17 cellular contexts compared by ENCODE assay signal in the genomic region with DNA sequence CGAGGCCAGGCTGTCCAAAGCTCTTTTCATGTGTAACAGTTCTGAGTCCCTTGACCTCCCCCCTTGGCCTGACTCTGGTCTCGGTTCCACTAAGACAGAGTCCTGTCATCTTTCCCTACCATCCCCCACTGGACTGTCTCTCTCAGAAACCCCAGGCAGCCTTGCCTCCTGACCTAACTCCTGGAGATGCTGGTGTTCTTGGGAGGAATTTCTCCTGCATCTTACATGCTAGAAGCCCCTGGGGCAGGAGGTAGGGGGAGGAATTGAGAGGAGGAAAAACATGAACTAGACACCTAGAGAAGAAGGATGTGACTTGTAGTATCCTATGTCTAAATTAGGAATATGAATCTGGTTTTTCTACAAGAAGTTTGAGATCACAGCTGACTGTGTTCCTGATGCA. TPM values are rescaled to one million over a fixed set of nuclear protein-coding genes. Genes with fewer than 3 reads are reported as not detected.
DNase-seq lines count a peak whose midpoint lies in the region; ATAC-seq, FAIRE-seq and TF ChIP-seq lines count a peak whose summit lies in the region.
"Had no signal": no experiment of that assay in that cellular context is flagged by ENCODE, and none has a peak within 500 bp of the region (broad histone marks: within the 10 kb centered on the region; RNA-seq: fewer than 3 reads in every experiment).

No MANE protein-coding gene starts in this region.

- H4K20me1 ChIP-seq in BLaER1 treated with 17β-estradiol and CSF1 and Interleukin-3, amounts not matched to agents 10 nM and 100 nM = peaks cover 4 to 33% (median 18%) of the 10 kb centered on the region in 11 experiments; a peak in 19 of 22 replicates

- peaks cover 0 to 3% of the 10 kb centered on the region in 2 donors for H3K27me3 Mint-ChIP-seq in CD8-positive, alpha-beta memory T cell
- H3K27me3 Mint-ChIP-seq in activated naive CD8-positive, alpha-beta T cell treated with anti-CD3 and anti-CD28 coated beads, Interleukin-2, amount 10 ng/mL, durations not matched to agents 7 days and 5 days = no peaks in the 10 kb centered on the region
- no peaks in the 10 kb centered on the region for H3K27me3 Mint-ChIP-seq in natural killer cell (ENCODE audit: low read depth in 2 of 2)

- peaks cover 19 to 55% (median 34%) of the 10 kb centered on the region in 11 experiments for H3K36me3 ChIP-seq in BLaER1 treated with 17β-estradiol and CSF1 and Interleukin-3, amounts not matched to agents 10 nM and 100 nM
- H3K36me3 ChIP-seq in CD8-positive, alpha-beta memory T cell (ENCODE audit: insufficient read depth, low read length) = peaks cover 8% of the 10 kb centered on the region
- H3K36me3 ChIP-seq in H7 (replicated peaks; ENCODE audit: control insufficient read depth, insufficient read depth, low read length) = peaks cover 8% of the 10 kb centered on the region

- peak overlapping the region in 5 of 11 experiments; percentile 41 to 69 (median 56); a peak in 3 of 22 replicates for H3K27ac ChIP-seq in BLaER1 treated with 17β-estradiol and CSF1 and Interleukin-3, amounts not matched to agents 10 nM and 100 nM
- H3K27ac ChIP-seq in CD8-positive, alpha-beta memory T cell (ENCODE audit: low read depth, low read length) = no peak overlapping the region

- TF ChIP-seq CTCF in natural killer cell (IDR thresholded peaks at IDR 0.05) = no peak

- POLR2A ChIA-PET in CD8-positive, alpha-beta memory T cell (lab: Charles Lee) = interaction anchor here (0.6 kb wide), 1 partner anchor 15 kb away, joined by 4 read pairs; no protein-coding TSS in a partner anchor
- POLR2A ChIA-PET in activated naive CD8-positive, alpha-beta T cell treated with anti-CD3 and anti-CD28 coated beads, Interleukin-2, amount 10 ng/mL, durations not matched to agents 7 days and 5 days (lab: Charles Lee) = interaction anchor here (1.0 to 1.7 kb wide), 4 partner anchors 10 to 93 kb away, joined by 3 to 4 read pairs (median 3); no protein-coding TSS in a partner anchor

- H3K4me3 ChIP-seq in BLaER1 treated with 17β-estradiol and CSF1 and Interleukin-3, amounts not matched to agents 10 nM and 100 nM = no peak overlapping the region
- no peak overlapping the region for H3K4me3 ChIP-seq in CD8-positive, alpha-beta memory T cell (ENCODE audit: low read length)
- H3K4me3 ChIP-seq in H7 (ENCODE audit: insufficient read depth, low read depth, low read length) = no peak overlapping the region

- no peak for DNase-seq in CD8-positive, alpha-beta memory T cell
- no peak for DNase-seq in activated naive CD8-positive, alpha-beta T cell treated with anti-CD3 and anti-CD28 coated beads, Interleukin-2, amount 10 ng/mL, durations not matched to agents 7 days and 5 days
- DNase-seq in natural killer cell = no peak
- DNase-seq in H7 = no peak
- no peak for DNase-seq in 8988T
- no peak for DNase-seq in GM12891 (ENCODE audit: insufficient read length, low spot score)
- DNase-seq in HK-2 (ENCODE audit: unreplicated experiment) = no peak
- DNase-seq: activated gamma-delta T cell; BE2C; DMS79; kidney glomerular epithelial cell; NCI-H1105 treated with DMSO at 0.1 percent for 48 hours; NCI-H2171 treated with DMSO at 0.1 percent for 48 hours; psoas muscle; stimulated activated CD4-positive, alpha-beta T cell treated with anti-CD3 and anti-CD28 coated beads, Interleukin-12 subunit alpha, Interleukin-12 subunit beta, amount 100 ng/mL, for 4 hours had no signal

- H3K9me3 ChIP-seq in BLaER1 treated with 17β-estradiol and CSF1 and Interleukin-3, amounts not matched to agents 10 nM and 100 nM (replicated peaks in 1 of 11) = peaks cover 0 to 8% (median 0%) of the 10 kb centered on the region in 11 experiments; a peak in 2 of 22 replicates
- H3K9me3 ChIP-seq in CD8-positive, alpha-beta memory T cell (ENCODE audit: low read length) = no peaks in the 10 kb centered on the region
- H3K9me3 ChIP-seq: BE2C, psoas muscle had no signal

- H3K27ac Mint-ChIP-seq in CD8-positive, alpha-beta memory T cell = peak overlapping the region in 7 of 8 donors; percentile 78 to 99 (median 95)
- peak overlapping the region; percentile 96 for H3K27ac Mint-ChIP-seq in activated naive CD8-positive, alpha-beta T cell treated with anti-CD3 and anti-CD28 coated beads, Interleukin-2, amount 10 ng/mL, durations not matched to agents 7 days and 5 days
- peak overlapping the region; percentile 92 to 97 for H3K27ac Mint-ChIP-seq in natural killer cell

- intact Hi-C loops in natural killer cell (cut with micrococcal nuclease) = no loop called here

- peaks cover 17 to 67% (median 24%) of the 10 kb centered on the region in 10 experiments for H3K4me1 ChIP-seq in BLaER1 treated with 17β-estradiol and CSF1 and Interleukin-3, amounts not matched to agents 10 nM and 100 nM
- peaks cover 25% of the 10 kb centered on the region for H3K4me1 ChIP-seq in CD8-positive, alpha-beta memory T cell (ENCODE audit: insufficient read depth, low read length)
- H3K4me1 ChIP-seq: BE2C had no signal

- H3K9ac ChIP-seq in BLaER1 treated with 17β-estradiol and CSF1 and Interleukin-3, amounts not matched to agents 10 nM and 100 nM = no peak overlapping the region

- H3K27me3 ChIP-seq in BLaER1 treated with 17β-estradiol and CSF1 and Interleukin-3, amounts not matched to agents 10 nM and 100 nM = no peaks in the 10 kb centered on the region
- H3K27me3 ChIP-seq in CD8-positive, alpha-beta memory T cell (ENCODE audit: insufficient read depth, low read length, poor library complexity, severe bottlenecking) = no peaks in the 10 kb centered on the region
- no peaks in the 10 kb centered on the region for H3K27me3 ChIP-seq in H7 (ENCODE audit: control insufficient read depth, insufficient read depth, low read length)
- H3K27me3 ChIP-seq: BE2C had no signal

- H3K4me3 Mint-ChIP-seq in CD8-positive, alpha-beta memory T cell = peak overlapping the region in 5 of 7 donors; percentile 86 to 91 (median 88)
- H3K4me3 Mint-ChIP-seq in activated naive CD8-positive, alpha-beta T cell treated with anti-CD3 and anti-CD28 coated beads, Interleukin-2, amount 10 ng/mL, durations not matched to agents 7 days and 5 days = no peak overlapping the region
- no peak overlapping the region for H3K4me3 Mint-ChIP-seq in natural killer cell

- ATAC-seq in activated naive CD8-positive, alpha-beta T cell treated with anti-CD3 and anti-CD28 coated beads, Interleukin-2, amount 10 ng/mL, durations not matched to agents 7 days and 5 days (ENCODE audit: low read depth) = no peak
- no peak for ATAC-seq in natural killer cell
- ATAC-seq: psoas muscle had no signal

- peaks cover 25 to 42% (median 29%) of the 10 kb centered on the region in 3 donors for H3K4me1 Mint-ChIP-seq in CD8-positive, alpha-beta memory T cell
- H3K4me1 Mint-ChIP-seq in activated naive CD8-positive, alpha-beta T cell treated with anti-CD3 and anti-CD28 coated beads, Interleukin-2, amount 10 ng/mL, durations not matched to agents 7 days and 5 days = peaks cover 24% of the 10 kb centered on the region
- peaks cover 19 to 25% of the 10 kb centered on the region in 2 donors for H3K4me1 Mint-ChIP-seq in natural killer cell

- no peak for FAIRE-seq in GM12891 (lab: Jason Lieb, UNC)
- FAIRE-seq: bronchial epithelial cell had no signal

- no peaks in the 10 kb centered on the region for H3K9me3 Mint-ChIP-seq in CD8-positive, alpha-beta memory T cell
- H3K9me3 Mint-ChIP-seq in activated naive CD8-positive, alpha-beta T cell treated with anti-CD3 and anti-CD28 coated beads, Interleukin-2, amount 10 ng/mL, durations not matched to agents 7 days and 5 days = no peaks in the 10 kb centered on the region
- no peaks in the 10 kb centered on the region for H3K9me3 Mint-ChIP-seq in natural killer cell

- no peak for TF ChIP-seq POLR2A in GM12891 (IDR thresholded peaks at IDR 0.05; ENCODE audit: low read depth, low read length)

- peaks cover 0 to 35% (median 12%) of the 10 kb centered on the region in 3 donors for H3K36me3 Mint-ChIP-seq in CD8-positive, alpha-beta memory T cell
- peaks cover 9% of the 10 kb centered on the region for H3K36me3 Mint-ChIP-seq in activated naive CD8-positive, alpha-beta T cell treated with anti-CD3 and anti-CD28 coated beads, Interleukin-2, amount 10 ng/mL, durations not matched to agents 7 days and 5 days
- no peaks in the 10 kb centered on the region for H3K36me3 Mint-ChIP-seq in natural killer cell

- CTCF ChIA-PET in CD8-positive, alpha-beta memory T cell (lab: Charles Lee) = interaction anchor here (1.3 kb wide), 1 partner anchor 10 kb away, joined by 3 read pairs; no protein-coding TSS in a partner anchor

- H3K4me2 ChIP-seq in BLaER1 treated with 17β-estradiol and CSF1 and Interleukin-3, amounts not matched to agents 10 nM and 100 nM = peak overlapping the region in 9 of 11 experiments; percentile 63 to 91 (median 74); a peak in 18 of 22 replicates

TF ChIP-seq in GM12891, 5 proteins besides CTCF, POLR2A, EP300 and RAD21:
- no peak for TF ChIP-seq SPI1 (IDR thresholded peaks at IDR 0.05; ENCODE audit: low read depth, low read length)
- TF ChIP-seq TAF1 (IDR thresholded peaks at IDR 0.05; ENCODE audit: low read depth, low read length) = no peak
- TF ChIP-seq POLR2AphosphoS5 (IDR thresholded peaks at IDR 0.05; ENCODE audit: low read depth, low read length) = no peak
- TF ChIP-seq PAX5 (IDR thresholded peaks at IDR 0.05; ENCODE audit: insufficient read depth, low read length, severe bottlenecking) = no peak
- TF ChIP-seq POU2F2 (IDR thresholded peaks at IDR 0.05; ENCODE audit: low read depth, low read length) = no peak

RNA-seq across cellular contexts. Expression of a gene that starts 0.6 kb away (rescaled TPM):
- total RNA-seq in CD8-positive, alpha-beta memory T cell = 1 to 10 TPM; 8.5 to 9.5 TPM
- polyA plus RNA-seq in CD8-positive, alpha-beta memory T cell = 21.8 TPM
- total RNA-seq in activated naive CD8-positive, alpha-beta T cell treated with anti-CD3 and anti-CD28 coated beads, Interleukin-2, amount 10 ng/mL, durations not matched to agents 7 days and 5 days = 10 to 100 TPM; 21.2 to 22.9 TPM
- 10 to 100 TPM; 23.1 to 35.5 (median 27.2) TPM for total RNA-seq in natural killer cell
- 3.1 and 4.5 TPM in 2 replicates for total RNA-seq in H7 (2014; rRNA removed; shearing (Covaris generic))
- polyA plus RNA-seq in GM12891 (2012; ENCODE audit: low read depth, missing spikeins) = 8.5 TPM

Comparison
In these comparisons a context has a peak if more than half of its experiments do, and no peak if none do; other contexts are left out.
1. H3K4me3 Mint-ChIP-seq: peak in CD8-positive, alpha-beta memory T cell (5 of 7); none in activated naive CD8-positive, alpha-beta T cell treated with anti-CD3 and anti-CD28 coated beads, Interleukin-2, amount 10 ng/mL, durations not matched to agents 7 days and 5 days (single experiment) and natural killer cell (single experiment).
2. Peak in every context shown above with its lines, with median percentiles within 50 percentile points of each other: H3K27ac Mint-ChIP-seq.